ENCODE assay signal across 10 cellular contexts in genomic region chr3:98763076-98763475, GRCh38. TPM values are rescaled to one million over a fixed set of nuclear protein-coding genes. Genes with fewer than 3 reads are reported as not detected.
A peak's percentile ranks its signal among the peaks of the same experiment; 100 is the strongest.
DNase-seq lines count a peak whose midpoint lies in the region; ATAC-seq and TF ChIP-seq lines count a peak whose summit lies in the region.
"Had no signal": no experiment of that assay in that cellular context is flagged by ENCODE, and none has a peak within 500 bp of the region (broad histone marks: within the 10 kb centered on the region; RNA-seq: fewer than 3 reads in every experiment).

ST3GAL6 (plus strand) TSS chr3:98763340; CDS start chr3:98768441, 5,101 bp downstream.

- peak within 1 kb of the TSS; percentile 9; the same call in 1 of the 2 replicates for H3K4me3 ChIP-seq in BE2C (ENCODE audit: low read depth, low read length)
- H3K4me3 ChIP-seq: SJSA1 had no signal

- intact Hi-C loops in MCF 10A (cut with micrococcal nuclease), result no loop called here

- TF ChIP-seq CTCF in BE2C (IDR thresholded peaks at IDR 0.05; ENCODE audit: low read depth, low read length) (no peak), MCF 10A (IDR thresholded peaks at IDR 0.05; ENCODE audit: unreplicated experiment) (no peak)

- no peaks in the 10 kb centered on the region for H3K36me3 Mint-ChIP-seq in MCF 10A (ENCODE audit: insufficient read depth, unreplicated experiment)
- H3K36me3 Mint-ChIP-seq: CD4-positive, CD25-positive, alpha-beta regulatory T cell had no signal

- ATAC-seq in HG03095 (IDR thresholded peaks at IDR 0.05; ENCODE audit: unreplicated experiment), result peak; percentile 39

- H3K27ac Mint-ChIP-seq in MCF 10A (ENCODE audit: low read depth, unreplicated experiment), result no peak within 1 kb of the TSS
- H3K27ac Mint-ChIP-seq: CD4-positive, CD25-positive, alpha-beta regulatory T cell had no signal

- H3K9me3 ChIP-seq in BE2C, result no peaks in the 10 kb centered on the region
- H3K9me3 ChIP-seq: SJSA1 had no signal

- no peak within 1 kb of the TSS for H3K4me3 Mint-ChIP-seq in MCF 10A (ENCODE audit: unreplicated experiment)

- CTCF ChIA-PET in MCF 10A (lab: Yijun Ruan, JAX), result interaction anchor here (1.5 to 2.8 kb wide), 2 partner anchors 12 to 161 kb away, joined by 3 to 10 read pairs; no protein-coding TSS in a partner anchor

- H3K27me3 Mint-ChIP-seq in MCF 10A (ENCODE audit: insufficient read depth, unreplicated experiment), result no peaks in the 10 kb centered on the region

- DNase-seq in BE2C (peak; percentile 70), MCF 10A (ENCODE audit: unreplicated experiment) (peak; percentile 45), midbrain (lab: John Stamatoyannopoulos, UW) (peak; percentile 20), T1000 (lab: John Stamatoyannopoulos, UW) (no peak), iPS-NIHi7 (ENCODE audit: extremely low spot score) (no peak)
- no peak for DNase-seq in stimulated activated naive CD4-positive, alpha-beta T cell treated with Interleukin-2 at 50 U/mL for 16 hours (lab: John Stamatoyannopoulos, UW)
- no peak for DNase-seq in effector CD8-positive, alpha-beta T cell (lab: John Stamatoyannopoulos, UW)
- DNase-seq: CD4-positive, CD25-positive, alpha-beta regulatory T cell had no signal

- BruUV-seq in MCF 10A (replicated peaks; lab: Mats Ljungman, UMichigan), result no TSS peak

- peaks cover 47% of the 10 kb centered on the region for H3K4me1 ChIP-seq in BE2C
- H3K4me1 ChIP-seq: SJSA1 had no signal

- H3K9me3 Mint-ChIP-seq in MCF 10A (ENCODE audit: unreplicated experiment), result no peaks in the 10 kb centered on the region

- POLR2A ChIA-PET in MCF 10A (lab: Yijun Ruan, JAX), result no interaction called here

- peaks cover 15% of the 10 kb centered on the region for H3K4me1 Mint-ChIP-seq in MCF 10A (ENCODE audit: insufficient read depth, unreplicated experiment)

- H3K27me3 ChIP-seq in BE2C, result no peaks in the 10 kb centered on the region

- H3K36me3 ChIP-seq in BE2C, result peaks cover 8% of the 10 kb centered on the region
- H3K36me3 ChIP-seq: SJSA1 had no signal

RNA-seq across cellular contexts. Expression of gene ST3GAL6, which starts in this region (rescaled TPM):
- polyA plus RNA-seq in BE2C (2012; ENCODE audit: insufficient read depth, insufficient read length, low read depth), result 59.5 TPM
- 1.2 and 1.5 TPM in 2 replicates for total RNA-seq in MCF 10A (2022)
- total RNA-seq: SJSA1 had no signal

Comparison
In these comparisons a context has a peak if more than half of its experiments do, and no peak if none do; other contexts are left out.
1. DNase-seq: peak in BE2C (single experiment), MCF 10A (single experiment) and midbrain (single experiment); none in T1000 (single experiment), iPS-NIHi7 (single experiment), stimulated activated naive CD4-positive, alpha-beta T cell treated with Interleukin-2 at 50 U/mL for 16 hours (single experiment) and effector CD8-positive, alpha-beta T cell (single experiment).